ENCODE assay signal across 14 cellular contexts in the genomic region with DNA sequence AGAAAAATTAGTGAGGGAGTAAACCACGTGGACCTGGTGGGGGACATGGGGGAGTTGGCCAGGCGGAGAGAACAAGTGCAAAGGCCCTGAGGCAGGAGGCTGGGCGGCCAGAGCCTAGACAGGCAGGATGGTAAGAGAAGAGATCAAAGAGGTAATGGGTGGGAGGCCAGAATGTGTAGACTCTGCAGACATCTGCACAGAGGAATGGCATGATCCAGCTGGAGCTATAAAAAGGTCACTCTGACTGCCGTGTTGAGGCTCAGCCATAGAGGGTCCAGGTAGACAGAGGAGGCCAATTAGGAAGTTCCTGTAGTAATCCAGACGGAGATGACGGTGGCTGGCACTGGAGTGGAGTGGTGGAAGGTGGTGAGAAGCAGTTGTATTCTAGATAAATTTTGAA. TPM values are rescaled to one million over a fixed set of nuclear protein-coding genes. Genes with fewer than 3 reads are reported as not detected.
DNase-seq lines count a peak whose midpoint lies in the region; ATAC-seq and TF ChIP-seq lines count a peak whose summit lies in the region.
"Had no signal": no experiment of that assay in that cellular context is flagged by ENCODE, and none has a peak within 500 bp of the region (broad histone marks: within the 10 kb centered on the region; RNA-seq: fewer than 3 reads in every experiment).

No MANE protein-coding gene starts in this region.

- intact Hi-C loops in heart left ventricle (cut with DNase I) (no loop called here), left cardiac atrium (cut with DNase I) (no loop called here), dorsolateral prefrontal cortex (cut with DNase I) (no loop called here), upper lobe of right lung (cut with DNase I) (no loop called here)

- WGBS in heart left ventricle, 4 donors, result 52 to 69% (median 58%) methylated on average over 6 of the region's 6 CpGs

- H3K9me3 ChIP-seq in heart left ventricle, result no peaks in the 10 kb centered on the region
- H3K9me3 ChIP-seq in upper lobe of right lung, result no peaks in the 10 kb centered on the region
- H3K9me3 ChIP-seq: MG63 had no signal

- H3K36me3 ChIP-seq in heart left ventricle (peaks cover 0 to 6% (median 0%) of the 10 kb centered on the region in 9 donors), upper lobe of right lung (no peaks in the 10 kb centered on the region)

- H3K4me1 Mint-ChIP-seq in nephron, result peaks cover 52% of the 10 kb centered on the region

- peak overlapping the region; percentile 76 to 98 (median 90) for H3K27ac ChIP-seq in heart left ventricle
- peak overlapping the region in 31 of 59 donors; percentile 2 to 91 (median 52) for H3K27ac ChIP-seq in dorsolateral prefrontal cortex
- peak overlapping the region; percentile 71 for H3K27ac ChIP-seq in upper lobe of right lung

- H3K27me3 Mint-ChIP-seq in nephron (ENCODE audit: low read depth), result peaks cover 7% of the 10 kb centered on the region
- H3K27me3 Mint-ChIP-seq: naive B cell had no signal

- no peaks in the 10 kb centered on the region for H3K9me3 Mint-ChIP-seq in nephron
- H3K9me3 Mint-ChIP-seq: naive B cell had no signal

- TF ChIP-seq CTCF in heart left ventricle (IDR thresholded peaks at IDR 0.05) (no peak), dorsolateral prefrontal cortex (IDR thresholded peaks at IDR 0.05 in 54 of 56, conservative IDR thresholded peaks at IDR 0.05 in 2 of 56; ENCODE audit: low read depth in 1 of 56, partially characterized antibody in 56 of 56) (no peak), nephron (IDR thresholded peaks at IDR 0.05; ENCODE audit: unreplicated experiment in 3 of 3) (no peak), upper lobe of right lung (IDR thresholded peaks at IDR 0.05) (no peak)

- no peaks in the 10 kb centered on the region for H3K27me3 ChIP-seq in heart left ventricle
- no peaks in the 10 kb centered on the region for H3K27me3 ChIP-seq in dorsolateral prefrontal cortex
- H3K27me3 ChIP-seq in upper lobe of right lung, result no peaks in the 10 kb centered on the region
- H3K27me3 ChIP-seq: MG63 had no signal

- ATAC-seq in heart left ventricle (peak in 2 of 4 donors; percentile 5 to 9), left cardiac atrium (no peak), upper lobe of right lung (no peak), left lobe of liver (no peak)

- DNase-seq in heart left ventricle (peak in 1 of 5 donors; percentile 33), left cardiac atrium (no peak), dorsolateral prefrontal cortex (no peak), upper lobe of right lung (peak; percentile 44), left lobe of liver (ENCODE audit: low spot score) (no peak), NCI-H2029 (lab: John Stamatoyannopoulos, UW) (no peak), Ammon's horn (ENCODE audit: low spot score) (no peak)
- DNase-seq: activated CD4-positive, alpha-beta T cell treated with anti-CD3 and anti-CD28 coated beads for 48 hours; DMS153; MG63; naive B cell; NCI-H2171; SW 1271 had no signal

- peaks cover 29% of the 10 kb centered on the region for H3K36me3 Mint-ChIP-seq in nephron (ENCODE audit: low read depth)
- H3K36me3 Mint-ChIP-seq: naive B cell had no signal

- H3K4me3 ChIP-seq in heart left ventricle, result no peak overlapping the region
- no peak overlapping the region for H3K4me3 ChIP-seq in dorsolateral prefrontal cortex
- H3K4me3 ChIP-seq in upper lobe of right lung, result no peak overlapping the region
- H3K4me3 ChIP-seq: MG63 had no signal

- no peak for TF ChIP-seq POLR2A in heart left ventricle (IDR thresholded peaks at IDR 0.05)

- peak overlapping the region; percentile 14 to 44 (median 15) for H3K27ac Mint-ChIP-seq in nephron

- H3K4me1 ChIP-seq in heart left ventricle (peaks cover 20 to 90% (median 70%) of the 10 kb centered on the region in 12 donors), upper lobe of right lung (peaks cover 86% of the 10 kb centered on the region)

- peak overlapping the region; percentile 1 to 65 (median 11) for H3K4me3 Mint-ChIP-seq in nephron

RNA-seq across cellular contexts. Expression of a gene that starts 3.6 kb away (rescaled TPM):
- total RNA-seq in heart left ventricle (10 to 100 TPM; 16.0 to 54.5 (median 27.9) TPM), left cardiac atrium (10 to 100 TPM; 33.3 to 40.6 TPM), dorsolateral prefrontal cortex (10 to 100 TPM in 118 of 120 experiments, 1 to 10 TPM in 2; 9.0 to 25.6 (median 15.7) TPM), upper lobe of right lung (43.7 TPM), left lobe of liver (116 TPM)
- 10 to 100 TPM; 11.0 to 15.7 TPM for polyA plus RNA-seq in heart left ventricle

RNA-seq across cellular contexts. Expression of a gene that starts 54.6 kb away (rescaled TPM):
- 10 to 100 TPM in 3 of 9 donors, 1 to 10 TPM in 6; 7.7 to 27.2 (median 9.2) TPM for total RNA-seq in heart left ventricle
- 10 to 100 TPM in 1 of 2 donors, 1 to 10 TPM in 1; 7.0 to 10.9 TPM for polyA plus RNA-seq in heart left ventricle
- 10 to 100 TPM; 16.8 to 19.1 TPM for total RNA-seq in left cardiac atrium
- 10 to 100 TPM in 80 of 120 experiments, 1 to 10 TPM in 40; 4.7 to 43.4 (median 12.2) TPM for total RNA-seq in dorsolateral prefrontal cortex
- 29.0 TPM for total RNA-seq in upper lobe of right lung
- 6.2 TPM for total RNA-seq in left lobe of liver
